26 cellular contexts compared by ENCODE assay signal in the genomic region with DNA sequence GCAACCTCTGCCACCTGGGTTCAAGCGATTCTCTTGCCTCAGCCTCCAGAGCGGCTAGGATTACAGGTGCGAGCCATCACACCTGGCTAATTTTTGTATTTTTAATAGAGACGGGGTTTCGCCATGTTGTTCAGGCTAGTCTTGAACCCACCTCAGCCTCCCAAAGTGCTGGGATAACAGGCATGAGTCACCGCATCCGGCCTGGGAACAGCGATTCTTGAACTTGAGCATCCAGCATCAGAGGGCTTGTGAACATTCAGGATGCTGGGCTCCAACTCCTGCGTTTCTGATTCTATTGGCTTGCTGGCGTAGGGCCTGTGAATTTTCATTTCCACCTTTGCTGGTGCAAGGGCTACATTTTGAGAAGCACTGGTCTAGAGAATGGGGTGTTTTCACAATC. TPM values are rescaled to one million over a fixed set of nuclear protein-coding genes. Genes with fewer than 3 reads are reported as not detected.
A peak's percentile ranks its signal among the peaks of the same experiment; 100 is the strongest.
DNase-seq lines count a peak whose midpoint lies in the region; ATAC-seq, FAIRE-seq and TF ChIP-seq lines count a peak whose summit lies in the region.
"Had no signal": no experiment of that assay in that cellular context is flagged by ENCODE, and none has a peak within 500 bp of the region (broad histone marks: within the 10 kb centered on the region; RNA-seq: fewer than 3 reads in every experiment).

No MANE protein-coding gene starts in this region.

- H2AFZ ChIP-seq in OCI-LY3 (ENCODE audit: low read depth, low read length) (peak overlapping the region; percentile 20; the same call in 1 of the 2 replicates), neuronal stem cell (ENCODE audit: low read length) (no peak overlapping the region)
- H2AFZ ChIP-seq: GM23338 had no signal

- H2BK15ac ChIP-seq in neuronal stem cell (ENCODE audit: low read length) = no peak overlapping the region

- POLR2A ChIA-PET in A549 (lab: Yijun Ruan, JAX) = interaction anchor here (1.0 to 1.7 kb wide), 2 partner anchors 25 to 27 kb away, joined by 7 to 9 read pairs; partner anchors contain the start of gene PIM1

- H2BK120ac ChIP-seq in neuronal stem cell (ENCODE audit: low read depth, low read length) = no peak overlapping the region

- H2AK5ac ChIP-seq in neuronal stem cell (ENCODE audit: low read depth, low read length) = peak overlapping the region; percentile 8

- H3K14ac ChIP-seq in neuronal stem cell (ENCODE audit: low read length) = no peak overlapping the region

- no peak overlapping the region for H3K23ac ChIP-seq in neuronal stem cell (ENCODE audit: low read depth, low read length, poor library complexity)

- H3K36me3 ChIP-seq in OCI-LY3 (replicated peaks; ENCODE audit: low read depth, low read length) = no peaks in the 10 kb centered on the region
- no peaks in the 10 kb centered on the region for H3K36me3 ChIP-seq in neuronal stem cell (replicated peaks in 1 of 2; ENCODE audit: control insufficient read depth in 2 of 2, insufficient read depth in 2 of 2, low read length in 2 of 2)
- H3K36me3 ChIP-seq: cardiac muscle cell, right atrium auricular region, WERI-Rb-1 had no signal

- H3K27me3 ChIP-seq in OCI-LY3 (ENCODE audit: low read depth, low read length) = no peaks in the 10 kb centered on the region
- H3K27me3 ChIP-seq in neuronal stem cell (ENCODE audit: control insufficient read depth in 3 of 3, insufficient read depth in 3 of 3, low read depth in 1 of 3, low read length in 3 of 3) = no peaks in the 10 kb centered on the region
- H3K27me3 ChIP-seq: cardiac muscle cell, right atrium auricular region had no signal

- peak overlapping the region; percentile 7 for H3K18ac ChIP-seq in neuronal stem cell (ENCODE audit: low read length)

- DNase-seq in A549 (ENCODE audit: low read depth in 1 of 2, low spot score in 1 of 2) (no peak), fibroblast of mammary gland (ENCODE audit: low read depth) (peak; percentile 36), neuronal stem cell (ENCODE audit: low spot score) (no peak), DMS 273 (lab: John Stamatoyannopoulos, UW; ENCODE audit: unreplicated experiment) (no peak), GM19238 (ENCODE audit: insufficient read length, low spot score) (no peak), NCI-H187 treated with DMSO at 0.1 percent for 48 hours (lab: John Stamatoyannopoulos, UW) (no peak)
- DNase-seq: 8988T; activated CD4-positive, alpha-beta T cell treated with anti-CD3 and anti-CD28 coated beads, Interleukin-2, amount 10 ng/mL, durations not matched to agents 7 days and 5 days; activated naive CD4-positive, alpha-beta T cell treated with anti-CD3 and anti-CD28 coated beads, Interleukin-2, amount 10 ng/mL, durations not matched to agents 7 days and 5 days; kidney glomerular epithelial cell; mammary epithelial cell; NCI-H1092; NCI-H187; NCI-H446; PC-3; Right ventricle myocardium superior; stimulated activated CD4-positive, alpha-beta T cell treated with anti-CD3 and anti-CD28 coated beads, Interleukin-4, amount 100 ng/mL, for 4 hours; stimulated activated naive CD4-positive, alpha-beta T cell; WERI-Rb-1 had no signal

- TF ChIP-seq RAD21 in A549 (conservative IDR thresholded peaks at IDR 0.05 in 1 of 2, IDR thresholded peaks at IDR 0.05 in 1 of 2) = no peak

- H3K4me2 ChIP-seq in A549 = no peak overlapping the region; the same call in 2 of the 3 replicates
- H3K4me2 ChIP-seq in OCI-LY3 (ENCODE audit: low read length) = peak overlapping the region; percentile 58
- H3K4me2 ChIP-seq in neuronal stem cell (ENCODE audit: insufficient read depth, low read length, poor library complexity, severe bottlenecking) = no peak overlapping the region

- H3K4me1 ChIP-seq in A549 (peaks cover 49% of the 10 kb centered on the region), OCI-LY3 (ENCODE audit: low read length) (peaks cover 92% of the 10 kb centered on the region), neuronal stem cell (ENCODE audit: control insufficient read depth in 2 of 2, insufficient read depth in 1 of 2, low read depth in 1 of 2, low read length in 2 of 2) (peaks cover 9 to 19% of the 10 kb centered on the region in 2 donors)

- no peak overlapping the region for H2BK5ac ChIP-seq in neuronal stem cell (ENCODE audit: low read length)

- H3K4ac ChIP-seq in neuronal stem cell (ENCODE audit: low read length) = no peak overlapping the region

- FAIRE-seq in A549 (lab: Jason Lieb, UNC) = no peak
- FAIRE-seq: GM12878 had no signal

- no peak for TF ChIP-seq POLR2A in A549 (IDR thresholded peaks at IDR 0.05; ENCODE audit: low read length)

- TF ChIP-seq CTCF in A549 (IDR thresholded peaks at IDR 0.05) (no peak), OCI-LY3 (IDR thresholded peaks at IDR 0.05; ENCODE audit: low read depth, low read length) (no peak), fibroblast of mammary gland (conservative IDR thresholded peaks at IDR 0.05; ENCODE audit: control insufficient read depth, insufficient read depth, low read depth, low read length) (no peak)

- no peak overlapping the region for H4K8ac ChIP-seq in neuronal stem cell (ENCODE audit: low read depth, low read length)

- H3K27ac ChIP-seq in A549 (peak overlapping the region; percentile 27 to 84; a peak in 3 of 6 replicates), OCI-LY3 (ENCODE audit: low read length) (peak overlapping the region; percentile 95), neuronal stem cell (replicated peaks; ENCODE audit: low read length) (no peak overlapping the region)
- H3K27ac ChIP-seq: cardiac muscle cell, HL-60, WERI-Rb-1 had no signal

- ATAC-seq in A549 (no peak), HG03108 (IDR thresholded peaks at IDR 0.05; ENCODE audit: unreplicated experiment) (no peak)
- ATAC-seq: GM12878, GM23338, PC-3 had no signal

- H3K9ac ChIP-seq in OCI-LY3 (ENCODE audit: low read length) (peak overlapping the region; percentile 64), neuronal stem cell (ENCODE audit: low read depth, low read length, poor library complexity) (no peak overlapping the region)

- CTCF ChIA-PET in A549 (lab: Yijun Ruan, JAX) = interaction anchor here (1.5 to 2.0 kb wide), 3 partner anchors 10 to 94 kb away, joined by 4 to 6 read pairs (median 6); no protein-coding TSS in a partner anchor

- WGBS in A549 (ENCODE audit: missing lambda C conversion rate) = 87% methylated on average over 9 of the region's 10 CpGs
- WGBS in neuronal stem cell (ENCODE audit: extremely low coverage in 2 of 2, insufficient read length in 2 of 2, insufficient replicate concordance in 1 of 2), 2 donors = no CpG with 5 or more reads among the region's 10 CpGs

- TF ChIP-seq EP300 in A549 (IDR thresholded peaks at IDR 0.05) = no peak

- no peaks in the 10 kb centered on the region for H3K79me2 ChIP-seq in OCI-LY3 (ENCODE audit: low read length)

- H3K79me1 ChIP-seq in neuronal stem cell (ENCODE audit: low read depth, low read length) = no peaks in the 10 kb centered on the region

- no peaks in the 10 kb centered on the region for H4K20me1 ChIP-seq in OCI-LY3 (ENCODE audit: insufficient read depth, low read length)

- H4K91ac ChIP-seq in neuronal stem cell (ENCODE audit: low read depth, low read length, poor library complexity) = no peak overlapping the region

- no peak overlapping the region for H2BK12ac ChIP-seq in neuronal stem cell (ENCODE audit: low read length)

- H3K9me3 ChIP-seq in A549 (no peaks in the 10 kb centered on the region), OCI-LY3 (ENCODE audit: insufficient read depth, low read length) (no peaks in the 10 kb centered on the region), neuronal stem cell (replicated peaks in 1 of 2; ENCODE audit: control insufficient read depth in 2 of 2, insufficient read depth in 1 of 2, low read depth in 1 of 2, low read length in 2 of 2) (no peaks in the 10 kb centered on the region)
- H3K9me3 ChIP-seq: right atrium auricular region had no signal

- H3K4me3 ChIP-seq in A549 (no peak overlapping the region), OCI-LY3 (ENCODE audit: low read length) (peak overlapping the region; percentile 21; the same call in 1 of the 2 replicates), fibroblast of mammary gland (ENCODE audit: control insufficient read depth, low read depth, low read length) (no peak overlapping the region), neuronal stem cell (ENCODE audit: low read length in 2 of 2) (no peak overlapping the region)
- H3K4me3 ChIP-seq: cardiac muscle cell, GM12878, GM23338, right atrium auricular region had no signal

TF ChIP-seq in A549, 52 proteins besides CTCF, POLR2A, EP300 and RAD21:
- no peak for TF ChIP-seq HEYL (CRISPR knock-in tag; IDR thresholded peaks at IDR 0.05)
- no peak for TF ChIP-seq ZFP36 (IDR thresholded peaks at IDR 0.05; ENCODE audit: borderline replicate concordance, partially characterized antibody)
- no peak for TF ChIP-seq CBX8 (IDR thresholded peaks at IDR 0.05)
- no peak for TF ChIP-seq CEBPB (IDR thresholded peaks at IDR 0.05)
- TF ChIP-seq ZNF302 (CRISPR knock-in tag; IDR thresholded peaks at IDR 0.05) = no peak
- no peak for TF ChIP-seq ZSCAN20 (CRISPR knock-in tag; IDR thresholded peaks at IDR 0.05)
- TF ChIP-seq JUNB (IDR thresholded peaks at IDR 0.05) = no peak
- TF ChIP-seq NFE2L2 (conservative IDR thresholded peaks at IDR 0.05; ENCODE audit: low read length) = no peak
- no peak for TF ChIP-seq SREBF2 (IDR thresholded peaks at IDR 0.05)
- TF ChIP-seq FOXS1 (CRISPR knock-in tag; IDR thresholded peaks at IDR 0.05) = no peak
- TF ChIP-seq TFCP2L1 (CRISPR knock-in tag; IDR thresholded peaks at IDR 0.05) = no peak

RNA-seq across cellular contexts. Expression of gene PIM1, which starts 24.5 kb away (rescaled TPM):
- polyA plus RNA-seq in A549 (2011; rRNA removed) = 19.0 and 21.9 TPM in 2 replicates
- 24.5 and 35.6 TPM in 2 replicates for polyA plus RNA-seq in A549 (2012; cell fraction: cytosol; rRNA removed)
- 78.3 and 86.2 TPM in 2 replicates for polyA plus RNA-seq in A549 (2012; cell fraction: nucleus; rRNA removed)
- polyA plus RNA-seq in A549 (2017; fragmentation: RNase III; extraction: RNeasy Plus Mini Kit Qiagen cat#74134 plus additional on column Dnase treatment) = 12.3 to 16.6 TPM (median 15.4 TPM) in 3 replicates
- 28.6 and 29.4 TPM in 2 replicates for polyA minus RNA-seq in A549 (2011; rRNA and poly(A)+ RNA removed)
- 16.8 TPM for polyA plus RNA-seq in neuronal stem cell (2013, experiment 1 of 2)
- 16.9 TPM for polyA plus RNA-seq in neuronal stem cell (2013, experiment 2 of 2)
